7 cellular contexts compared by ENCODE assay signal in genomic region chr19:40116075-40116474, GRCh38.
"Had no signal": no experiment of that assay in that cellular context is flagged by ENCODE, and none has a peak within 500 bp of the region (broad histone marks: within the 10 kb centered on the region; RNA-seq: fewer than 3 reads in every experiment).

No MANE protein-coding gene starts in this region.

- DNase-seq: GDM1, GF-D8 had no signal

- FAIRE-seq: G401.6, GM12878, GM12892, GM18507, GM19239 had no signal

- H3K4me3 ChIP-seq: GM12878 had no signal

- ATAC-seq: GM12878 had no signal
